8 cellular contexts compared by ENCODE assay signal in genomic region chr17:37147301-37147812, GRCh38.
DNase-seq lines count a peak whose midpoint lies in the region; ATAC-seq and TF ChIP-seq lines count a peak whose summit lies in the region.

No MANE protein-coding gene starts in this region.

- no peak overlapping the region for H3K27ac ChIP-seq in upper lobe of right lung

- H3K9me3 ChIP-seq in upper lobe of right lung, result no peaks in the 10 kb centered on the region

- in situ Hi-C loops in astrocyte of the spinal cord (cut with HindIII; ENCODE audit: low sequenced_read_pairs), result no loop called here

- ATAC-seq in activated CD4-positive, CD25-positive, alpha-beta regulatory T cell treated with anti-CD3 and anti-CD28 coated beads, Interleukin-2, amount 50 U/mL, for 24 hours, result peak; percentile 84
- ATAC-seq in HG03196 (IDR thresholded peaks at IDR 0.05; ENCODE audit: unreplicated experiment) (peak; percentile 73), upper lobe of right lung (no peak)

- peaks cover 12% of the 10 kb centered on the region for H3K36me3 ChIP-seq in upper lobe of right lung

- intact Hi-C loops in upper lobe of right lung (cut with DNase I), result no loop called here

- H3K27me3 ChIP-seq in upper lobe of right lung, result no peaks in the 10 kb centered on the region

- no peaks in the 10 kb centered on the region for H3K4me1 ChIP-seq in upper lobe of right lung

- H3K4me3 ChIP-seq in astrocyte of the spinal cord (ENCODE audit: low read depth, low read length), result no peak overlapping the region
- H3K4me3 ChIP-seq in upper lobe of right lung, result no peak overlapping the region

- no peak for DNase-seq in activated CD4-positive, CD25-positive, alpha-beta regulatory T cell treated with anti-CD3 and anti-CD28 coated beads, Interleukin-2, amount 50 U/mL, for 72 hours
- DNase-seq in astrocyte of the spinal cord (ENCODE audit: low read depth, low spot score) (peak; percentile 36), pulmonary artery endothelial cell (ENCODE audit: low read depth, low spot score) (peak; percentile 32), RPMI8226 (no peak), ecto neural progenitor cell (ENCODE audit: low spot score) (no peak), upper lobe of right lung (no peak)

- TF ChIP-seq CTCF in astrocyte of the spinal cord (IDR thresholded peaks at IDR 0.05; ENCODE audit: low read depth, low read length) (no peak), upper lobe of right lung (IDR thresholded peaks at IDR 0.05) (no peak)

Comparison
In these comparisons a context has a peak if more than half of its experiments do, and no peak if none do; other contexts are left out.
1. DNase-seq: peak in astrocyte of the spinal cord (single experiment) and pulmonary artery endothelial cell (single experiment); none in activated CD4-positive, CD25-positive, alpha-beta regulatory T cell treated with anti-CD3 and anti-CD28 coated beads, Interleukin-2, amount 50 U/mL, for 72 hours (single experiment), RPMI8226 (single experiment), ecto neural progenitor cell (single experiment) and upper lobe of right lung (single experiment).